35 cellular contexts compared by ENCODE assay signal in genomic region chr12:86052921-86053320, GRCh38.
"Had no signal": no experiment of that assay in that cellular context is flagged by ENCODE, and none has a peak within 500 bp of the region (broad histone marks: within the 10 kb centered on the region; RNA-seq: fewer than 3 reads in every experiment).

No MANE protein-coding gene starts in this region.

- H3K27me3 Mint-ChIP-seq: activated CD4-positive, alpha-beta T cell treated with anti-CD3 and anti-CD28 coated beads, Interleukin-2, amount 10 ng/mL, durations not matched to agents 24 days and 14 days; activated CD8-positive, alpha-beta T cell treated with anti-CD3 and anti-CD28 coated beads for 36 hours; activated naive CD4-positive, alpha-beta T cell treated with anti-CD3 and anti-CD28 coated beads, Interleukin-2, amount 50 U/mL, for 24 hours; activated naive CD8-positive, alpha-beta T cell treated with anti-CD3 and anti-CD28 coated beads, Interleukin-2, amount 10 ng/mL, durations not matched to agents 7 days and 5 days; central memory CD8-positive, alpha-beta T cell had no signal

- DNase-seq: activated CD4-positive, alpha-beta T cell treated with anti-CD3 and anti-CD28 coated beads, Interleukin-2, amount 10 ng/mL, durations not matched to agents 24 days and 14 days; activated CD4-positive, alpha-beta T cell treated with anti-CD3 and anti-CD28 coated beads, Interleukin-2, amount 50 U/mL, for 4 hours; activated CD8-positive, alpha-beta T cell treated with anti-CD3 and anti-CD28 coated beads for 36 hours; activated gamma-delta T cell; activated naive CD4-positive, alpha-beta T cell treated with Interleukin-2 at 50 U/mL for 16 hours; activated naive CD8-positive, alpha-beta T cell treated with anti-CD3 and anti-CD28 coated beads, Interleukin-2, amount 10 ng/mL, durations not matched to agents 7 days and 5 days; activated T-cell treated with anti-CD3 and anti-CD28 coated beads, Interleukin-2, amount 50 U/mL, for 1 hour; amygdala; Kasumi-1; NCI-H1092 treated with DMSO at 0.1 percent for 48 hours; NCI-H1417; NCI-H146; NCI-H187 treated with DMSO at 0.1 percent for 48 hours; NCI-H2081; NCI-H2171 treated with DMSO at 0.1 percent for 48 hours; NCI-H2227 treated with DMSO at 0.1 percent for 48 hours; NCI-H446; NCI-H524; NCI-H69; NCI-H82; NK-92 treated with Interleukin-12 subunit alpha and Interleukin-12 subunit beta, amount 100 ng/mL, for 24 hours; PC-3; Peyer's patch; RPMI8226; SHP77 treated with DMSO at 0.1 percent for 48 hours; SK-N-SH had no signal

- H3K27me3 ChIP-seq: ascending aorta, cardiac muscle cell, Peyer's patch, SJSA1 had no signal

- H3K4me3 ChIP-seq: ascending aorta, cardiac muscle cell, Peyer's patch, SJSA1 had no signal

- H3K4me2 ChIP-seq: SK-N-SH had no signal

- ATAC-seq: activated CD8-positive, alpha-beta T cell treated with anti-CD3 and anti-CD28 coated beads for 36 hours; PC-3 had no signal

- FAIRE-seq: TTC549 had no signal

- H3K4me3 Mint-ChIP-seq: activated CD4-positive, alpha-beta T cell treated with anti-CD3 and anti-CD28 coated beads, Interleukin-2, amount 10 ng/mL, durations not matched to agents 24 days and 14 days; activated CD8-positive, alpha-beta T cell treated with anti-CD3 and anti-CD28 coated beads for 36 hours; activated naive CD4-positive, alpha-beta T cell treated with anti-CD3 and anti-CD28 coated beads, Interleukin-2, amount 50 U/mL, for 24 hours; activated naive CD8-positive, alpha-beta T cell treated with anti-CD3 and anti-CD28 coated beads, Interleukin-2, amount 10 ng/mL, durations not matched to agents 7 days and 5 days; central memory CD8-positive, alpha-beta T cell; T-helper 1 cell treated with Interleukin-12 subunit alpha and Interleukin-12 subunit beta and Interleukin-4 antibody, amounts not matched to agents 30 μg/mL and 1 μg/mL, for 36 hours; T-helper 2 cell treated with Interferon-gamma antibody and Interleukin-4, amounts not matched to agents 5 μg/mL and 100 μg/mL, for 36 hours had no signal

- H3K9me3 ChIP-seq: ascending aorta, Peyer's patch, SJSA1, SK-N-SH had no signal

- H3K27ac ChIP-seq: ascending aorta, cardiac muscle cell, Peyer's patch, SJSA1 had no signal

- H3K4me1 Mint-ChIP-seq: activated CD4-positive, alpha-beta T cell treated with anti-CD3 and anti-CD28 coated beads, Interleukin-2, amount 10 ng/mL, durations not matched to agents 24 days and 14 days; activated naive CD4-positive, alpha-beta T cell treated with anti-CD3 and anti-CD28 coated beads, Interleukin-2, amount 50 U/mL, for 24 hours; activated naive CD8-positive, alpha-beta T cell treated with anti-CD3 and anti-CD28 coated beads, Interleukin-2, amount 10 ng/mL, durations not matched to agents 7 days and 5 days; central memory CD8-positive, alpha-beta T cell had no signal

- H3K4me1 ChIP-seq: ascending aorta, Peyer's patch, SJSA1 had no signal

- H3K27ac Mint-ChIP-seq: activated CD4-positive, alpha-beta T cell treated with anti-CD3 and anti-CD28 coated beads, Interleukin-2, amount 10 ng/mL, durations not matched to agents 24 days and 14 days; activated CD8-positive, alpha-beta T cell treated with anti-CD3 and anti-CD28 coated beads for 36 hours; activated naive CD4-positive, alpha-beta T cell treated with anti-CD3 and anti-CD28 coated beads, Interleukin-2, amount 50 U/mL, for 24 hours; activated naive CD8-positive, alpha-beta T cell treated with anti-CD3 and anti-CD28 coated beads, Interleukin-2, amount 10 ng/mL, durations not matched to agents 7 days and 5 days; activated T-helper 2 cell treated with anti-CD3 and anti-CD28 coated beads, Interferon-gamma antibody, Interleukin-2, Interleukin-4, amounts not matched to agents 10 μg/mL and 5 μg/mL and 100 μg/mL, durations not matched to agents 14 hours and 24 hours and 36 hours; T-helper 1 cell treated with Interleukin-12 subunit alpha and Interleukin-12 subunit beta and Interleukin-4 antibody, amounts not matched to agents 30 μg/mL and 1 μg/mL, for 36 hours; T-helper 2 cell treated with Interferon-gamma antibody and Interleukin-4, amounts not matched to agents 5 μg/mL and 100 μg/mL, for 36 hours had no signal

- H3K9me3 Mint-ChIP-seq: activated CD4-positive, alpha-beta T cell treated with anti-CD3 and anti-CD28 coated beads, Interleukin-2, amount 10 ng/mL, durations not matched to agents 24 days and 14 days; activated naive CD4-positive, alpha-beta T cell treated with anti-CD3 and anti-CD28 coated beads, Interleukin-2, amount 50 U/mL, for 24 hours; activated naive CD8-positive, alpha-beta T cell treated with anti-CD3 and anti-CD28 coated beads, Interleukin-2, amount 10 ng/mL, durations not matched to agents 7 days and 5 days; activated T-helper 2 cell treated with anti-CD3 and anti-CD28 coated beads, Interferon-gamma antibody, Interleukin-2, Interleukin-4, amounts not matched to agents 10 μg/mL and 5 μg/mL and 100 μg/mL, durations not matched to agents 14 hours and 24 hours and 36 hours; T-helper 1 cell treated with Interleukin-12 subunit alpha and Interleukin-12 subunit beta and Interleukin-4 antibody, amounts not matched to agents 30 μg/mL and 1 μg/mL, for 36 hours; T-helper 2 cell treated with Interferon-gamma antibody and Interleukin-4, amounts not matched to agents 5 μg/mL and 100 μg/mL, for 36 hours had no signal

- H3K36me3 ChIP-seq: ascending aorta, cardiac muscle cell, Peyer's patch, SJSA1 had no signal

- H3K36me3 Mint-ChIP-seq: activated naive CD4-positive, alpha-beta T cell treated with anti-CD3 and anti-CD28 coated beads, Interleukin-2, amount 50 U/mL, for 24 hours; activated naive CD8-positive, alpha-beta T cell treated with anti-CD3 and anti-CD28 coated beads, Interleukin-2, amount 10 ng/mL, durations not matched to agents 7 days and 5 days had no signal
